Comparison of ENCODE assay signal across 35 cellular contexts in genomic region chr3:30966896-30967295, GRCh38.
"Had no signal": no experiment of that assay in that cellular context is flagged by ENCODE, and none has a peak within 500 bp of the region (broad histone marks: within the 10 kb centered on the region; RNA-seq: fewer than 3 reads in every experiment).

No MANE protein-coding gene starts in this region.

- H3K27ac ChIP-seq: KMS-11 had no signal

- H3K4me3 ChIP-seq: MG63 had no signal

- H3K27me3 ChIP-seq: MG63 had no signal

- H3K36me3 ChIP-seq: MG63 had no signal

- DNase-seq: Karpas-422, Kasumi-1, MG63, MM.1S, MV-4-11, NCI-H1048, NCI-H1092, NCI-H1092 treated with DMSO at 0.1 percent for 48 hours, NCI-H1105, NCI-H1105 treated with DMSO at 0.1 percent for 48 hours, NCI-H1417, NCI-H1417 treated with DMSO at 0.1 percent for 48 hours, NCI-H1436, NCI-H1436 treated with DMSO at 0.1 percent for 48 hours, NCI-H146, NCI-H1694, NCI-H1694 treated with DMSO at 0.1 percent for 48 hours, NCI-H187, NCI-H187 treated with DMSO at 0.1 percent for 48 hours, NCI-H1930, NCI-H2029, NCI-H2029 treated with DMSO at 0.1 percent for 48 hours, NCI-H2081, NCI-H2081 treated with DMSO at 0.1 percent for 48 hours, NCI-H2107, NCI-H2171, NCI-H2171 treated with DMSO at 0.1 percent for 48 hours, NCI-H2227 treated with DMSO at 0.1 percent for 48 hours, NCI-H226, NCI-H345, NCI-H446, NCI-H446 treated with DMSO at 0.1 percent for 48 hours, NCI-H510A, NCI-H510A treated with DMSO at 0.1 percent for 48 hours had no signal

- H3K9ac ChIP-seq: KMS-11 had no signal

- H3K4me2 ChIP-seq: KMS-11 had no signal

- H3K9me3 ChIP-seq: MG63 had no signal
